Comparison of ENCODE assay signal across 4 cellular contexts in genomic region chr22:39869797-39870196, GRCh38. TPM values are rescaled to one million over a fixed set of nuclear protein-coding genes. Genes with fewer than 3 reads are reported as not detected.
"Had no signal": no experiment of that assay in that cellular context is flagged by ENCODE, and none has a peak within 500 bp of the region (broad histone marks: within the 10 kb centered on the region; RNA-seq: fewer than 3 reads in every experiment).

No MANE protein-coding gene starts in this region.

RNA-seq across cellular contexts. Expression of gene ENTHD1, which starts 23.8 kb away (rescaled TPM):
- total RNA-seq: HepG2, HT-29, HT1080, IMR-90 had no signal
- polyA plus RNA-seq: HepG2, IMR-90 had no signal

RNA-seq across cellular contexts. Expression of gene GRAP2, which starts 31.1 kb away (rescaled TPM):
- total RNA-seq: HepG2, HT-29, IMR-90 had no signal
- polyA plus RNA-seq: IMR-90 had no signal
